1 cellular context compared by ENCODE assay signal in genomic region chr5:569358-569867, GRCh38.
TF ChIP-seq lines count a peak whose summit lies in the region.

No MANE protein-coding gene starts in this region.

TF ChIP-seq in K562, 482 proteins besides CTCF, POLR2A, EP300 and RAD21:
- TF ChIP-seq ZBTB40 (IDR thresholded peaks at IDR 0.05) (no peak), ZBTB40 (CRISPR knock-in tag; IDR thresholded peaks at IDR 0.05) (no peak), SREBF1 (IDR thresholded peaks at IDR 0.05; ENCODE audit: borderline replicate concordance, low read depth, low read length) (no peak), IRF9 (tag; IDR thresholded peaks at IDR 0.05) (no peak), EGR1 (conservative IDR thresholded peaks at IDR 0.05) (no peak), NRF1 (conservative IDR thresholded peaks at IDR 0.05 in 1 of 2, IDR thresholded peaks at IDR 0.05 in 1 of 2) (peak; percentile 34 to 53; a peak in 3 of 4 replicates), ZNF408 (CRISPR knock-in tag; IDR thresholded peaks at IDR 0.05; ENCODE audit: low read depth) (no peak), XRCC5 (IDR thresholded peaks at IDR 0.05; ENCODE audit: low read depth, low read length) (no peak), ZC3H8 (IDR thresholded peaks at IDR 0.05) (no peak), GATA2 (CRISPR knock-in tag; IDR thresholded peaks at IDR 0.05) (no peak), KDM2B (CRISPR knock-in tag; IDR thresholded peaks at IDR 0.05) (no peak), ZNF436 (CRISPR knock-in tag; IDR thresholded peaks at IDR 0.05) (no peak), NELFE (IDR thresholded peaks at IDR 0.05; ENCODE audit: insufficient read depth, insufficient read length) (no peak), NFRKB (IDR thresholded peaks at IDR 0.05; ENCODE audit: low read depth) (no peak), EZH2 (IDR thresholded peaks at IDR 0.05; ENCODE audit: borderline replicate concordance, low read depth, low read length) (peak; percentile 52; the same call in 1 of the 2 replicates), DIDO1 (tag; IDR thresholded peaks at IDR 0.05; ENCODE audit: low read depth) (no peak)
